10 cellular contexts compared by ENCODE assay signal in the genomic region with DNA sequence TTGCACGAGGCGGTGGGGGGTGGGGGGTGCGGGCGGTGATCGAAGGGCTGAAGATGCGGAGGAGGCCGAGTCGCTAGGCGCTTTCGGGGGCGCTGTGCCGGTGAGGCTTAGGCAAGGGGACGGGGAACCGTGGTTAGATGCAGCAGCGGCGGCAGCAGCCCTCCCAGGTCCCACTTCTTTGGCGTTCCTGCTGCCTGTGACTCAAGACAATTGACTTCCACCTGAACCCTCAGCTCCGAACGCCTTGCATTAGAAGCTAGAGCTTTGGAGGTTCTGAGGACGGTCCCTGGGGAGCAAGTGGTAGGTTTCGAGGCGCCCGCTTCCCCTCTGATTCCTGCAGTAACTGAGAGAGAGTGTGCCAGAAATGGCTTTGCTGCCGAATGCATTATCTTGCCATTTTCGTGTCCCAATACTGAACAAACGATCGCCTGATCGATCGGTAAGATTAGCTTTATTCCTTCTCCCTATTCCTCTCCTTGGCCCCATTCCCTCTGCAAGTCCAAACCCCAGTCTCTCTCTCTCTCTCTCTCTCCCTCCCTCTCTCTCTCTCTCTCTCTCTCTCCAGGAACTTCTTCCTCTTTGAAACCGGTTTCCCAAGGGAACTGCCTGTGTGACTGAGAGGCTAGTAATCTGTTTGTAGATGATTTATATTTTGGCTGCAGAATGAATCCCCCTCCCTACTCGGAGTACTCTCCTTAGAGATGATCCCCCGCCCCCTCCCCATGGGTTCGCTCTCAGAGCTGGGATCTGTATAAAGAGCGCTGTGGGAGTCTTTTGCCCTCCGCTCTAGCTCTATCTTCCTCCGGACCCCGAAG. TPM values are rescaled to one million over a fixed set of nuclear protein-coding genes. Genes with fewer than 3 reads are reported as not detected.
DNase-seq lines count a peak whose midpoint lies in the region; ATAC-seq and TF ChIP-seq lines count a peak whose summit lies in the region.
"Had no signal": no experiment of that assay in that cellular context is flagged by ENCODE, and none has a peak within 500 bp of the region (broad histone marks: within the 10 kb centered on the region; RNA-seq: fewer than 3 reads in every experiment).

No MANE protein-coding gene starts in this region.

- peaks cover 13% of the 10 kb centered on the region for H3K4me1 Mint-ChIP-seq in activated naive CD4-positive, alpha-beta T cell treated with anti-CD3 and anti-CD28 coated beads for 36 hours (ENCODE audit: low read depth)

- H3K27me3 ChIP-seq in right cardiac atrium (ENCODE audit: control insufficient read depth, insufficient read depth) (no peaks in the 10 kb centered on the region), sigmoid colon (peaks cover 3 to 58% (median 7%) of the 10 kb centered on the region in 3 donors)

- no peak for TF ChIP-seq POLR2A in sigmoid colon (IDR thresholded peaks at IDR 0.05)

- no peak for TF ChIP-seq EP300 in sigmoid colon (IDR thresholded peaks at IDR 0.05)

- TF ChIP-seq CTCF in VCaP (conservative IDR thresholded peaks at IDR 0.05): peak; percentile 23; the same call in 1 of the 2 replicates
- TF ChIP-seq CTCF in sigmoid colon (IDR thresholded peaks at IDR 0.05): peak in 1 of 4 experiments; percentile 19

- H3K36me3 ChIP-seq in sigmoid colon: no peaks in the 10 kb centered on the region

- H3K9me3 Mint-ChIP-seq in activated naive CD4-positive, alpha-beta T cell treated with anti-CD3 and anti-CD28 coated beads for 36 hours: no peaks in the 10 kb centered on the region

- H3K27ac ChIP-seq in VCaP: peak overlapping the region; percentile 90
- H3K27ac ChIP-seq in right cardiac atrium (ENCODE audit: low read length): peak overlapping the region; percentile 3
- peak overlapping the region in 1 of 4 donors; percentile 63 for H3K27ac ChIP-seq in sigmoid colon

- H3K36me3 Mint-ChIP-seq in activated naive CD4-positive, alpha-beta T cell treated with anti-CD3 and anti-CD28 coated beads for 36 hours (ENCODE audit: low read depth): no peaks in the 10 kb centered on the region
- H3K36me3 Mint-ChIP-seq: IgD-negative memory B cell, memory B cell had no signal

- no peak overlapping the region for H3K4me3 Mint-ChIP-seq in activated naive CD4-positive, alpha-beta T cell treated with anti-CD3 and anti-CD28 coated beads for 36 hours
- H3K4me3 Mint-ChIP-seq: IgD-negative memory B cell, memory B cell had no signal

- H3K27ac Mint-ChIP-seq in activated naive CD4-positive, alpha-beta T cell treated with anti-CD3 and anti-CD28 coated beads for 36 hours: no peak overlapping the region
- H3K27ac Mint-ChIP-seq: IgD-negative memory B cell, memory B cell had no signal

- ATAC-seq in GM18502 (IDR thresholded peaks at IDR 0.05; ENCODE audit: poor library complexity, unreplicated experiment) (peak; percentile 74), right cardiac atrium (peak; percentile 53 to 57), GM21576 (IDR thresholded peaks at IDR 0.05; ENCODE audit: unreplicated experiment) (no peak)

- intact Hi-C loops in right cardiac atrium (cut with DNase I): no loop called here
- intact Hi-C loops in sigmoid colon (cut with DNase I): no loop called here
- intact Hi-C loops in activated naive CD4-positive, alpha-beta T cell treated with anti-CD3 and anti-CD28 coated beads for 36 hours (cut with micrococcal nuclease): no loop called here

- H3K9me3 ChIP-seq in right cardiac atrium (ENCODE audit: control insufficient read depth, low read length): no peaks in the 10 kb centered on the region
- H3K9me3 ChIP-seq in sigmoid colon: no peaks in the 10 kb centered on the region

- H3K4me3 ChIP-seq in right cardiac atrium (ENCODE audit: low read length) (peak overlapping the region; percentile 79), sigmoid colon (peak overlapping the region in 3 of 4 donors; percentile 38 to 45 (median 40))

- H3K4me1 ChIP-seq in right cardiac atrium (ENCODE audit: control insufficient read depth, insufficient read depth, low read length) (no peaks in the 10 kb centered on the region), sigmoid colon (peaks cover 0 to 26% (median 22%) of the 10 kb centered on the region in 4 donors)

- H3K27me3 Mint-ChIP-seq in activated naive CD4-positive, alpha-beta T cell treated with anti-CD3 and anti-CD28 coated beads for 36 hours (ENCODE audit: low read depth): peaks cover 44% of the 10 kb centered on the region

- CTCF ChIA-PET in activated naive CD4-positive, alpha-beta T cell treated with anti-CD3 and anti-CD28 coated beads for 36 hours (lab: Charles Lee): no interaction called here

- DNase-seq in LHCN-M2 (ENCODE audit: low read depth): peak; percentile 12
- peak in 2 of 3 donors; percentile 36 to 55 for DNase-seq in right cardiac atrium
- DNase-seq in sigmoid colon: no peak
- DNase-seq in mucosa of gallbladder (ENCODE audit: low spot score): no peak
- no peak for DNase-seq in activated naive CD4-positive, alpha-beta T cell treated with anti-CD3 and anti-CD28 coated beads for 36 hours

- WGBS in right cardiac atrium: 1% methylated on average over 37 of the region's 37 CpGs
- WGBS in sigmoid colon, 2 donors: 1 to 2% methylated on average over 37 of the region's 37 CpGs

RNA-seq across cellular contexts. Expression of a gene that starts 0.7 kb away (rescaled TPM):
- total RNA-seq in LHCN-M2 (2014; rRNA removed): not detected in 2 replicates
- not detected for polyA plus RNA-seq in LHCN-M2 (2012)
- 10 to 100 TPM; 11.1 to 27.0 (median 17.0) TPM for total RNA-seq in right cardiac atrium
- polyA plus RNA-seq in right cardiac atrium: 3.6 TPM
- total RNA-seq in sigmoid colon: 1 to 10 TPM in 1 of 4 donors, under 1 TPM in 2, not detected in 1; 0.16 to 2.2 (median 0.36) TPM
- 1 to 10 TPM; 2.4 to 3.7 (median 3.2) TPM for polyA plus RNA-seq in sigmoid colon
- 0.35 TPM for total RNA-seq in mucosa of gallbladder
- not detected for total RNA-seq in activated naive CD4-positive, alpha-beta T cell treated with anti-CD3 and anti-CD28 coated beads for 36 hours
- polyA plus RNA-seq: IgD-negative memory B cell had no signal

Comparison
In these comparisons a context has a peak if more than half of its experiments do, and no peak if none do; other contexts are left out.
1. DNase-seq: peak in LHCN-M2 (single experiment) and right cardiac atrium (2 of 3); none in sigmoid colon (single experiment), mucosa of gallbladder (single experiment) and activated naive CD4-positive, alpha-beta T cell treated with anti-CD3 and anti-CD28 coated beads for 36 hours (single experiment).